In genomic region chrX:129788527-129788926, GRCh38 we compare ENCODE assay signal across 29 cellular contexts. TPM values are rescaled to one million over a fixed set of nuclear protein-coding genes. Genes with fewer than 3 reads are reported as not detected.
DNase-seq lines count a peak whose midpoint lies in the region; ATAC-seq lines count a peak whose summit lies in the region.
"Had no signal": no experiment of that assay in that cellular context is flagged by ENCODE, and none has a peak within 500 bp of the region (broad histone marks: within the 10 kb centered on the region; RNA-seq: fewer than 3 reads in every experiment).

No MANE protein-coding gene starts in this region.

- peaks cover 45% of the 10 kb centered on the region for H3K4me1 Mint-ChIP-seq in stimulated activated naive CD8-positive, alpha-beta T cell treated with anti-CD3 and anti-CD28 coated beads, Interleukin-15, amount 100 ng/mL, for 72 hours
- peaks cover 43% of the 10 kb centered on the region for H3K4me1 Mint-ChIP-seq in activated naive CD8-positive, alpha-beta T cell (ENCODE audit: low read depth)
- peaks cover 13 to 43% (median 35%) of the 10 kb centered on the region in 7 donors for H3K4me1 Mint-ChIP-seq in naive thymus-derived CD4-positive, alpha-beta T cell

- intact Hi-C loops in naive thymus-derived CD4-positive, alpha-beta T cell (cut with micrococcal nuclease) = no loop called here

- POLR2A ChIA-PET in naive thymus-derived CD4-positive, alpha-beta T cell (lab: Charles Lee) = interaction anchor here (1.0 to 4.7 kb wide), 2 partner anchors 8 to 10 kb away, joined by 5 to 28 read pairs; no protein-coding TSS in a partner anchor

- H3K9me3 Mint-ChIP-seq in stimulated activated naive CD8-positive, alpha-beta T cell treated with anti-CD3 and anti-CD28 coated beads, Interleukin-15, amount 100 ng/mL, for 72 hours = no peaks in the 10 kb centered on the region
- no peaks in the 10 kb centered on the region for H3K9me3 Mint-ChIP-seq in activated naive CD8-positive, alpha-beta T cell (ENCODE audit: low read depth)
- H3K9me3 Mint-ChIP-seq in naive thymus-derived CD4-positive, alpha-beta T cell = no peaks in the 10 kb centered on the region
- H3K9me3 Mint-ChIP-seq: activated naive CD4-positive, alpha-beta T cell treated with anti-CD3 and anti-CD28 coated beads, Interleukin-2, amount 50 U/mL, for 72 hours; activated T-cell treated with anti-CD3 and anti-CD28 coated beads, Interleukin-2, amount 50 U/mL, for 4 hours; IgD-negative memory B cell had no signal

- peak overlapping the region; percentile 80 for H3K27ac Mint-ChIP-seq in stimulated activated naive CD8-positive, alpha-beta T cell treated with anti-CD3 and anti-CD28 coated beads, Interleukin-15, amount 100 ng/mL, for 72 hours
- H3K27ac Mint-ChIP-seq in activated naive CD8-positive, alpha-beta T cell = peak overlapping the region; percentile 83
- H3K27ac Mint-ChIP-seq in naive thymus-derived CD4-positive, alpha-beta T cell = peak overlapping the region in 5 of 9 donors; percentile 55 to 83 (median 69)

- peak overlapping the region; percentile 45 for H3K27ac ChIP-seq in naive thymus-derived CD4-positive, alpha-beta T cell (ENCODE audit: low read depth, low read length)
- H3K27ac ChIP-seq: body of pancreas, C4-2B, heart right ventricle, SJSA1, vagina had no signal

- H3K4me3 Mint-ChIP-seq in stimulated activated naive CD8-positive, alpha-beta T cell treated with anti-CD3 and anti-CD28 coated beads, Interleukin-15, amount 100 ng/mL, for 72 hours = no peak overlapping the region
- no peak overlapping the region for H3K4me3 Mint-ChIP-seq in activated naive CD8-positive, alpha-beta T cell
- H3K4me3 Mint-ChIP-seq in naive thymus-derived CD4-positive, alpha-beta T cell = no peak overlapping the region
- H3K4me3 Mint-ChIP-seq: activated T-cell treated with anti-CD3 and anti-CD28 coated beads, Interleukin-2, amount 50 U/mL, for 4 hours had no signal

- DNase-seq in stimulated activated naive CD8-positive, alpha-beta T cell treated with anti-CD3 and anti-CD28 coated beads, Interleukin-15, amount 100 ng/mL, for 72 hours = no peak
- DNase-seq in stimulated activated naive CD8-positive, alpha-beta T cell treated with anti-CD3 and anti-CD28 coated beads, Interleukin-15, Interleukin-2, amounts not matched to agents 100 U/mL and 50 U/mL, for 24 hours = no peak
- DNase-seq in naive thymus-derived CD4-positive, alpha-beta T cell = no peak
- no peak for DNase-seq in NCI-H510A (lab: John Stamatoyannopoulos, UW)
- DNase-seq: activated CD4-positive, alpha-beta T cell treated with anti-CD3 and anti-CD28 coated beads, Interleukin-2, amount 50 U/mL, for 1 hour; activated T-cell treated with anti-CD3 and anti-CD28 coated beads, Interleukin-2, amount 50 U/mL, for 4 hours; body of pancreas; effector CD8-positive, alpha-beta T cell; foreskin fibroblast; heart right ventricle; NCI-H1092 treated with DMSO at 0.1 percent for 48 hours; NCI-H187 treated with DMSO at 0.1 percent for 48 hours; NCI-H69; retina; stimulated activated CD4-positive, alpha-beta T cell treated with anti-CD3 and anti-CD28 coated beads, Interleukin-4, amount 100 ng/mL, for 1 hour; stimulated activated naive CD4-positive, alpha-beta T cell treated with Interleukin-2 at 50 U/mL for 16 hours had no signal

- CTCF ChIA-PET in naive thymus-derived CD4-positive, alpha-beta T cell (lab: Charles Lee) = no interaction called here

- H3K4me1 ChIP-seq in naive thymus-derived CD4-positive, alpha-beta T cell (ENCODE audit: control insufficient read depth in 2 of 2, insufficient read depth in 2 of 2, low read length in 2 of 2) = peaks cover 17 to 27% of the 10 kb centered on the region in 2 donors
- H3K4me1 ChIP-seq: body of pancreas, SJSA1, vagina had no signal

- no peak for ATAC-seq in stimulated activated naive CD8-positive, alpha-beta T cell treated with anti-CD3 and anti-CD28 coated beads, Interleukin-15, amount 100 ng/mL, for 72 hours
- no peak for ATAC-seq in stimulated activated naive CD8-positive, alpha-beta T cell treated with anti-CD3 and anti-CD28 coated beads, Interleukin-15, Interleukin-2, amounts not matched to agents 100 U/mL and 50 U/mL, for 24 hours
- no peak for ATAC-seq in naive thymus-derived CD4-positive, alpha-beta T cell
- ATAC-seq in GM21367 (IDR thresholded peaks at IDR 0.05; ENCODE audit: unreplicated experiment) (no peak), HG02610 (IDR thresholded peaks at IDR 0.05; ENCODE audit: unreplicated experiment) (no peak)
- ATAC-seq: activated naive CD4-positive, alpha-beta T cell treated with anti-CD3 and anti-CD28 coated beads, Interleukin-2, amount 50 U/mL, for 72 hours; activated T-cell treated with anti-CD3 and anti-CD28 coated beads, Interleukin-2, amount 50 U/mL, for 4 hours; body of pancreas; heart right ventricle; left colon had no signal

- peaks cover 7 to 59% (median 12%) of the 10 kb centered on the region in 3 experiments for H3K36me3 ChIP-seq in naive thymus-derived CD4-positive, alpha-beta T cell (ENCODE audit: control insufficient read depth in 2 of 3, insufficient read depth in 3 of 3, low read length in 3 of 3)
- H3K36me3 ChIP-seq: SJSA1, vagina had no signal

- H3K27me3 Mint-ChIP-seq in stimulated activated naive CD8-positive, alpha-beta T cell treated with anti-CD3 and anti-CD28 coated beads, Interleukin-15, amount 100 ng/mL, for 72 hours = no peaks in the 10 kb centered on the region
- H3K27me3 Mint-ChIP-seq in activated naive CD8-positive, alpha-beta T cell = no peaks in the 10 kb centered on the region
- H3K27me3 Mint-ChIP-seq in naive thymus-derived CD4-positive, alpha-beta T cell = no peaks in the 10 kb centered on the region

- no peaks in the 10 kb centered on the region for H3K27me3 ChIP-seq in naive thymus-derived CD4-positive, alpha-beta T cell (ENCODE audit: control insufficient read depth in 2 of 2, insufficient read depth in 2 of 2, low read length in 2 of 2)
- H3K27me3 ChIP-seq: body of pancreas, heart right ventricle, SJSA1, vagina had no signal

- H3K9me3 ChIP-seq in naive thymus-derived CD4-positive, alpha-beta T cell (ENCODE audit: control insufficient read depth in 2 of 3, low read length in 3 of 3) = no peaks in the 10 kb centered on the region
- H3K9me3 ChIP-seq: body of pancreas, heart right ventricle, SJSA1, vagina had no signal

- H3K4me3 ChIP-seq in naive thymus-derived CD4-positive, alpha-beta T cell (ENCODE audit: low read length) = no peak overlapping the region
- H3K4me3 ChIP-seq: body of pancreas, heart right ventricle, SJSA1, vagina had no signal

- peaks cover 4% of the 10 kb centered on the region for H3K36me3 Mint-ChIP-seq in activated naive CD8-positive, alpha-beta T cell
- peaks cover 3 to 32% (median 4%) of the 10 kb centered on the region in 5 donors for H3K36me3 Mint-ChIP-seq in naive thymus-derived CD4-positive, alpha-beta T cell

RNA-seq across cellular contexts. Expression of gene SASH3, which starts 8.8 kb away (rescaled TPM):
- 100 to 1,000 TPM in 4 of 5 experiments, 10 to 100 TPM in 1; 71.8 to 262 (median 156) TPM for total RNA-seq in naive thymus-derived CD4-positive, alpha-beta T cell
- 100 to 1,000 TPM in 1 of 2 donors, 10 to 100 TPM in 1; 85.3 to 209 TPM for polyA plus RNA-seq in naive thymus-derived CD4-positive, alpha-beta T cell
- total RNA-seq: chondrocyte, G401, myocyte, osteocyte, SJSA1 had no signal

RNA-seq across cellular contexts. Expression of gene XPNPEP2, which starts 49.7 kb away (rescaled TPM):
- under 1 TPM in 3 of 5 experiments, not detected in 2; 0.13 to 0.82 (median 0.29) TPM for total RNA-seq in naive thymus-derived CD4-positive, alpha-beta T cell
- polyA plus RNA-seq in naive thymus-derived CD4-positive, alpha-beta T cell = not detected
- total RNA-seq: chondrocyte, G401, myocyte had no signal

RNA-seq across cellular contexts. Expression of gene ZDHHC9, which starts 55.2 kb away (rescaled TPM):
- 1 to 10 TPM; 4.9 to 9.1 (median 7.1) TPM for total RNA-seq in naive thymus-derived CD4-positive, alpha-beta T cell
- 1 to 10 TPM; 4.4 to 7.7 TPM for polyA plus RNA-seq in naive thymus-derived CD4-positive, alpha-beta T cell
